15 cellular contexts compared by ENCODE assay signal in the genomic region with DNA sequence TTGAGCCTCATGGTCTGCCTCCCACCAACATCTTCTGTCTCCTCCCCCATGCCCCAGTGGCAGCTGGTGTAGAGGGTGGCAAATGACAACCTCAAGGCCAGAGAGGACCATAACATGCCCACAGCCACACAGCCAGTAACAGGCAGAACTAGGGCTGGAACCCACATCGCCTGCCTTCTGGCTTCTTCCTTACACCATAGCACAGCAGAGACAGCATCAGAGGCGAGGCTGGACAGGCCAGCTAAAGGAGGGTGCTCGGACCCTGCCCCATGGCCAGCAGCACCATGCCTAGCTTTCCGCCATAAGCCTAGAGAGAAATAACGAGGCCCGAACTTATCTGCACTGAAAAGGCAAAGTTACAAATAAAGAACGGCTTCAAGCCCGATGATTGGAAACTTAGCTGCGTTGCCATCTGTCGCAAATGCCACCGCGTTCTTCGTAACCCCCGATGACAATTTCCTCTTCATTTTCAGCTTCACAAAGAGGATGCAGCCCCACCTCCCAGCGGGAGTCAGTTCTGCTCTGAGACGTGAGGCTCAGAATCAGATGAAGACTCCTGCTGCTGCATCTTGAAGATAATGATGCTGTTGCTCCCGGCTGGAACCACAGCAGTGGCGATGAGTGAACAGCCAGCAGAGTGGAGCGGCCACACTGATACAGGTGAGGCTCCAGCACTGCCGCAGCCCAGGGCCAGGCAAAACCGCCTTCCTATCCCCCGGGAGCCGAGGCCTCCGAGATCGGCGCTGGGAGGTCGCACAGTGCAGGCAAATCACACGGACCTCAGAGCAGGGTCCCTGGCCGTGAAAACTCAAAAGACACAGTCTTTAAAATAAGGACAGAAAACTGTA.
"Had no signal": no experiment of that assay in that cellular context is flagged by ENCODE, and none has a peak within 500 bp of the region (broad histone marks: within the 10 kb centered on the region; RNA-seq: fewer than 3 reads in every experiment).

No MANE protein-coding gene starts in this region.

- H3K27ac Mint-ChIP-seq: activated B cell treated with CpG ODN at 0.5 μM for 24 hours; activated CD4-positive, alpha-beta T cell treated with anti-CD3 and anti-CD28 coated beads, Interleukin-2, amount 10 ng/mL, durations not matched to agents 7 days and 5 days; progenitor cell of endocrine pancreas; stimulated activated memory B cell treated with anti-CD40 and anti-IgM and Interleukin-4, amounts not matched to agents 10 μg/mL and 1 μg/mL and 100 μg/mL, for 72 hours; T-helper 1 cell treated with Interleukin-12 subunit alpha and Interleukin-12 subunit beta and Interleukin-4 antibody, amounts not matched to agents 30 μg/mL and 1 μg/mL, for 36 hours had no signal

- H3K4me3 ChIP-seq: lung, spleen had no signal

- ATAC-seq: right cardiac atrium; stimulated activated memory B cell treated with anti-CD40 and anti-IgM and Interleukin-4, amounts not matched to agents 10 μg/mL and 1 μg/mL and 100 μg/mL, for 72 hours had no signal

- H3K27me3 Mint-ChIP-seq: activated CD4-positive, alpha-beta T cell treated with anti-CD3 and anti-CD28 coated beads, Interleukin-2, amount 10 ng/mL, durations not matched to agents 7 days and 5 days had no signal

- H3K9me3 Mint-ChIP-seq: activated B cell treated with CpG ODN at 0.5 μM for 24 hours; activated CD4-positive, alpha-beta T cell treated with anti-CD3 and anti-CD28 coated beads, Interleukin-2, amount 10 ng/mL, durations not matched to agents 7 days and 5 days; T-helper 1 cell treated with Interleukin-12 subunit alpha and Interleukin-12 subunit beta and Interleukin-4 antibody, amounts not matched to agents 30 μg/mL and 1 μg/mL, for 36 hours had no signal

- H3K4me1 Mint-ChIP-seq: activated B cell treated with CpG ODN at 0.5 μM for 24 hours; activated CD4-positive, alpha-beta T cell treated with anti-CD3 and anti-CD28 coated beads, Interleukin-2, amount 10 ng/mL, durations not matched to agents 7 days and 5 days; naive B cell; stimulated activated memory B cell treated with anti-CD40 and anti-IgM and Interleukin-4, amounts not matched to agents 10 μg/mL and 1 μg/mL and 100 μg/mL, for 72 hours had no signal

- DNase-seq: activated B cell treated with CpG ODN at 0.5 μM for 24 hours; activated CD4-positive, alpha-beta T cell treated with anti-CD3 and anti-CD28 coated beads, Interleukin-2, amount 10 ng/mL, durations not matched to agents 7 days and 5 days; activated naive CD4-positive, alpha-beta T cell treated with Interleukin-2 at 50 U/mL for 16 hours; effector memory CD4-positive, alpha-beta T cell; kidney glomerular epithelial cell; naive B cell; right cardiac atrium; spleen; stimulated activated CD4-positive, alpha-beta T cell treated with anti-CD3 and anti-CD28 coated beads, Interleukin-1b, Interleukin-23, amount 100 ng/mL, for 48 hours; trophoblast cell had no signal

- H3K36me3 Mint-ChIP-seq: naive B cell; stimulated activated memory B cell treated with anti-CD40 and anti-IgM and Interleukin-4, amounts not matched to agents 10 μg/mL and 1 μg/mL and 100 μg/mL, for 72 hours had no signal

- H3K4me3 Mint-ChIP-seq: activated B cell treated with CpG ODN at 0.5 μM for 24 hours; activated CD4-positive, alpha-beta T cell treated with anti-CD3 and anti-CD28 coated beads, Interleukin-2, amount 10 ng/mL, durations not matched to agents 7 days and 5 days; stimulated activated memory B cell treated with anti-CD40 and anti-IgM and Interleukin-4, amounts not matched to agents 10 μg/mL and 1 μg/mL and 100 μg/mL, for 72 hours; T-helper 1 cell treated with Interleukin-12 subunit alpha and Interleukin-12 subunit beta and Interleukin-4 antibody, amounts not matched to agents 30 μg/mL and 1 μg/mL, for 36 hours had no signal

- H3K36me3 ChIP-seq: spleen had no signal

- H3K27ac ChIP-seq: epithelial cell of prostate, spleen had no signal
